Comparison of ENCODE assay signal across 14 cellular contexts in genomic region chr3:103052236-103052830, GRCh38.
DNase-seq lines count a peak whose midpoint lies in the region; ATAC-seq and TF ChIP-seq lines count a peak whose summit lies in the region.
"Had no signal": no experiment of that assay in that cellular context is flagged by ENCODE, and none has a peak within 500 bp of the region (broad histone marks: within the 10 kb centered on the region; RNA-seq: fewer than 3 reads in every experiment).

No MANE protein-coding gene starts in this region.

- no peaks in the 10 kb centered on the region for H3K36me3 Mint-ChIP-seq in stimulated activated memory B cell treated with anti-CD40 and anti-IgM and Interleukin-4, amounts not matched to agents 10 μg/mL and 1 μg/mL and 100 μg/mL, for 72 hours

- peaks cover 10 to 11% of the 10 kb centered on the region in 2 donors for H3K4me1 ChIP-seq in left lung
- H3K4me1 ChIP-seq in upper lobe of right lung: peaks cover 8% of the 10 kb centered on the region

- H3K36me3 ChIP-seq in left lung (no peaks in the 10 kb centered on the region), upper lobe of right lung (no peaks in the 10 kb centered on the region)

- H3K4me3 ChIP-seq in astrocyte of the spinal cord (ENCODE audit: low read depth, low read length) (no peak overlapping the region), left lung (no peak overlapping the region), upper lobe of right lung (no peak overlapping the region)
- H3K4me3 ChIP-seq: dorsolateral prefrontal cortex had no signal

- H3K4me3 Mint-ChIP-seq in stimulated activated memory B cell treated with anti-CD40 and anti-IgM and Interleukin-4, amounts not matched to agents 10 μg/mL and 1 μg/mL and 100 μg/mL, for 72 hours: no peak overlapping the region
- H3K4me3 Mint-ChIP-seq: activated CD4-positive, alpha-beta memory T cell treated with anti-CD3 and anti-CD28 coated beads, Interleukin-2, amount 10 ng/mL, durations not matched to agents 7 days and 5 days; activated naive CD4-positive, alpha-beta T cell treated with anti-CD3 and anti-CD28 coated beads for 36 hours had no signal

- ATAC-seq in left lung: peak; percentile 55
- ATAC-seq in upper lobe of right lung: peak; percentile 80
- ATAC-seq in stimulated activated memory B cell treated with anti-CD40 and anti-IgM and Interleukin-4, amounts not matched to agents 10 μg/mL and 1 μg/mL and 100 μg/mL, for 72 hours: no peak
- ATAC-seq in HG03520 (IDR thresholded peaks at IDR 0.05; ENCODE audit: unreplicated experiment): no peak

- H3K27me3 ChIP-seq in left lung: no peaks in the 10 kb centered on the region
- H3K27me3 ChIP-seq in upper lobe of right lung: no peaks in the 10 kb centered on the region
- H3K27me3 ChIP-seq: dorsolateral prefrontal cortex had no signal

- no peak for TF ChIP-seq CTCF in astrocyte of the spinal cord (IDR thresholded peaks at IDR 0.05; ENCODE audit: low read depth, low read length)
- TF ChIP-seq CTCF in left lung (IDR thresholded peaks at IDR 0.05): no peak
- TF ChIP-seq CTCF in upper lobe of right lung (IDR thresholded peaks at IDR 0.05): no peak

- H3K27ac ChIP-seq in left lung: no peak overlapping the region
- no peak overlapping the region for H3K27ac ChIP-seq in upper lobe of right lung

- intact Hi-C loops in left lung (cut with DNase I): no loop called here
- intact Hi-C loops in upper lobe of right lung (cut with DNase I): no loop called here

- H3K4me1 Mint-ChIP-seq in stimulated activated memory B cell treated with anti-CD40 and anti-IgM and Interleukin-4, amounts not matched to agents 10 μg/mL and 1 μg/mL and 100 μg/mL, for 72 hours: no peaks in the 10 kb centered on the region
- H3K4me1 Mint-ChIP-seq: activated CD4-positive, alpha-beta memory T cell treated with anti-CD3 and anti-CD28 coated beads, Interleukin-2, amount 10 ng/mL, durations not matched to agents 7 days and 5 days had no signal

- H3K27ac Mint-ChIP-seq in stimulated activated memory B cell treated with anti-CD40 and anti-IgM and Interleukin-4, amounts not matched to agents 10 μg/mL and 1 μg/mL and 100 μg/mL, for 72 hours: no peak overlapping the region
- H3K27ac Mint-ChIP-seq: activated CD4-positive, alpha-beta memory T cell treated with anti-CD3 and anti-CD28 coated beads, Interleukin-2, amount 10 ng/mL, durations not matched to agents 7 days and 5 days; activated naive CD4-positive, alpha-beta T cell treated with anti-CD3 and anti-CD28 coated beads for 36 hours had no signal

- peak; percentile 13 for DNase-seq in SIG-M5 treated with dmso at 0.1 percent for 504 hours (lab: John Stamatoyannopoulos, UW; ENCODE audit: unreplicated experiment)
- DNase-seq in SIG-M5 (lab: John Stamatoyannopoulos, UW): no peak
- peak; percentile 34 for DNase-seq in astrocyte of the spinal cord (ENCODE audit: low read depth, low spot score)
- peak in 1 of 2 donors; percentile 62 for DNase-seq in left lung
- no peak for DNase-seq in upper lobe of right lung
- DNase-seq in NCI-H2107 (lab: John Stamatoyannopoulos, UW): no peak
- DNase-seq: ACHN; activated CD4-positive, alpha-beta memory T cell treated with anti-CD3 and anti-CD28 coated beads, Interleukin-2, amount 10 ng/mL, durations not matched to agents 7 days and 5 days; activated naive CD4-positive, alpha-beta T cell treated with anti-CD3 and anti-CD28 coated beads for 36 hours; NCI-H524 treated with DMSO at 0.1 percent for 48 hours; stimulated activated CD8-positive, alpha-beta memory T cell treated with anti-CD3 and anti-CD28 coated beads, Interleukin-4, amount 100 ng/mL, for 48 hours had no signal

- in situ Hi-C loops in astrocyte of the spinal cord (cut with HindIII; ENCODE audit: low sequenced_read_pairs): no loop called here

- H3K9me3 ChIP-seq in left lung: no peaks in the 10 kb centered on the region
- H3K9me3 ChIP-seq in upper lobe of right lung: no peaks in the 10 kb centered on the region

- no peaks in the 10 kb centered on the region for H3K9me3 Mint-ChIP-seq in stimulated activated memory B cell treated with anti-CD40 and anti-IgM and Interleukin-4, amounts not matched to agents 10 μg/mL and 1 μg/mL and 100 μg/mL, for 72 hours
- H3K9me3 Mint-ChIP-seq: activated naive CD4-positive, alpha-beta T cell treated with anti-CD3 and anti-CD28 coated beads for 36 hours had no signal

- H3K27me3 Mint-ChIP-seq in stimulated activated memory B cell treated with anti-CD40 and anti-IgM and Interleukin-4, amounts not matched to agents 10 μg/mL and 1 μg/mL and 100 μg/mL, for 72 hours: no peaks in the 10 kb centered on the region
- H3K27me3 Mint-ChIP-seq: activated CD4-positive, alpha-beta memory T cell treated with anti-CD3 and anti-CD28 coated beads, Interleukin-2, amount 10 ng/mL, durations not matched to agents 7 days and 5 days had no signal

Comparison
In these comparisons a context has a peak if more than half of its experiments do, and no peak if none do; other contexts are left out.
1. DNase-seq: peak in SIG-M5 treated with dmso at 0.1 percent for 504 hours (single experiment) and astrocyte of the spinal cord (single experiment); none in SIG-M5 (single experiment), upper lobe of right lung (single experiment) and NCI-H2107 (single experiment).
2. ATAC-seq: peak in left lung (single experiment) and upper lobe of right lung (single experiment); none in stimulated activated memory B cell treated with anti-CD40 and anti-IgM and Interleukin-4, amounts not matched to agents 10 μg/mL and 1 μg/mL and 100 μg/mL, for 72 hours (single experiment) and HG03520 (single experiment).